ENCODE assay signal across 27 cellular contexts in genomic region chr22:49303061-49303735, GRCh38.
DNase-seq lines count a peak whose midpoint lies in the region; ATAC-seq, FAIRE-seq and TF ChIP-seq lines count a peak whose summit lies in the region.
"Had no signal": no experiment of that assay in that cellular context is flagged by ENCODE, and none has a peak within 500 bp of the region (broad histone marks: within the 10 kb centered on the region; RNA-seq: fewer than 3 reads in every experiment).

No MANE protein-coding gene starts in this region.

- peak overlapping the region; percentile 61; the same call in 1 of the 2 replicates for H2BK20ac ChIP-seq in H1 (ENCODE audit: low read length)

- H3F3A ChIP-seq in SK-N-SH (replicated peaks; ENCODE audit: insufficient read depth) = no peaks in the 10 kb centered on the region

- H3K4me1 Mint-ChIP-seq in nephron progenitor cell = peaks cover 23% of the 10 kb centered on the region
- H3K4me1 Mint-ChIP-seq: stimulated activated memory B cell treated with anti-CD40 and anti-IgM and Interleukin-4, amounts not matched to agents 10 μg/mL and 1 μg/mL and 100 μg/mL, for 72 hours had no signal

- H3K9me3 Mint-ChIP-seq in nephron progenitor cell = no peaks in the 10 kb centered on the region
- H3K9me3 Mint-ChIP-seq: activated naive CD8-positive, alpha-beta T cell treated with anti-CD3 and anti-CD28 coated beads, Interleukin-2, amount 10 ng/mL, durations not matched to agents 7 days and 5 days; activated T-helper 1 cell treated with anti-CD3 and anti-CD28 coated beads, Interleukin-12 subunit alpha, Interleukin-12 subunit beta, Interleukin-2, Interleukin-4 antibody, amounts not matched to agents 30 ng/mL and 10 ng/mL and 1 ng/mL, durations not matched to agents 14 hours and 24 hours and 36 hours had no signal

- H2BK5ac ChIP-seq in H1 (ENCODE audit: low read depth, low read length) = peak overlapping the region; percentile 32; the same call in 1 of the 2 replicates

- no peak overlapping the region for H3K4me2 ChIP-seq in H1 (ENCODE audit: insufficient read depth in 1 of 2, low read depth in 2 of 2, low read length in 2 of 2)
- H3K4me2 ChIP-seq in SK-N-SH = no peak overlapping the region

- FAIRE-seq in H1 (lab: Jason Lieb, UNC) = no peak
- FAIRE-seq: endometrium had no signal

- H2AFZ ChIP-seq in H1 (ENCODE audit: low read length) = no peak overlapping the region
- no peak overlapping the region for H2AFZ ChIP-seq in SK-N-SH (ENCODE audit: low read depth)

- TF ChIP-seq RAD21 in H1 (IDR thresholded peaks at IDR 0.05 in 1 of 2, conservative IDR thresholded peaks at IDR 0.05 in 1 of 2; ENCODE audit: low read depth in 2 of 2, low read length in 2 of 2) (no peak), SK-N-SH (IDR thresholded peaks at IDR 0.05; ENCODE audit: low read length) (no peak)

- peak; percentile 2 for DNase-seq in activated CD4-positive, CD25-positive, alpha-beta regulatory T cell treated with anti-CD3 and anti-CD28 coated beads, Interleukin-2, amount 50 U/mL, for 72 hours
- DNase-seq in D341Med (ENCODE audit: low spot score) (peak; percentile 4), H1 (ENCODE audit: low read depth in 1 of 2, low spot score in 2 of 2) (peak in 1 of 2 experiments; percentile 28), sciatic nerve (ENCODE audit: low spot score) (peak; percentile 42), nephron progenitor cell (no peak), SK-N-SH (no peak), SW480 (ENCODE audit: low spot score) (no peak)
- DNase-seq: 8988T; activated CD4-positive, alpha-beta T cell treated with anti-CD3 and anti-CD28 coated beads, Interleukin-2, amount 50 U/mL, for 48 hours; activated naive CD8-positive, alpha-beta T cell treated with anti-CD3 and anti-CD28 coated beads, Interleukin-2, amount 10 ng/mL, durations not matched to agents 7 days and 5 days; COR-L47; heart right ventricle; Kasumi-1; lower lobe of right lung; NCI-H1048; NCI-H187 treated with DMSO at 0.1 percent for 48 hours; NK-92 treated with Interleukin-12 subunit alpha and Interleukin-12 subunit beta, amount 100 ng/mL, for 24 hours; SJCRH30; T-helper 2 cell; thyroid gland had no signal

- intact Hi-C loops in sciatic nerve (cut with DNase I) = loop anchor here (5.0 kb wide), 1 partner anchor 726 kb away; no protein-coding TSS in a partner anchor

- no peak overlapping the region for H3K27ac Mint-ChIP-seq in nephron progenitor cell
- H3K27ac Mint-ChIP-seq: activated naive CD8-positive, alpha-beta T cell treated with anti-CD3 and anti-CD28 coated beads, Interleukin-2, amount 10 ng/mL, durations not matched to agents 7 days and 5 days; activated T-helper 1 cell treated with anti-CD3 and anti-CD28 coated beads, Interleukin-12 subunit alpha, Interleukin-12 subunit beta, Interleukin-2, Interleukin-4 antibody, amounts not matched to agents 30 ng/mL and 10 ng/mL and 1 ng/mL, durations not matched to agents 14 hours and 24 hours and 36 hours; stimulated activated memory B cell treated with anti-CD40 and anti-IgM and Interleukin-4, amounts not matched to agents 10 μg/mL and 1 μg/mL and 100 μg/mL, for 72 hours had no signal

- H4K20me1 ChIP-seq in H1 (replicated peaks in 1 of 2; ENCODE audit: control insufficient read depth in 1 of 2, insufficient read depth in 2 of 2, low read length in 2 of 2) = peaks cover 0 to 2% of the 10 kb centered on the region in 2 experiments
- H4K20me1 ChIP-seq in SK-N-SH (ENCODE audit: insufficient read depth) = no peaks in the 10 kb centered on the region

- no peak overlapping the region for H4K5ac ChIP-seq in H1 (ENCODE audit: insufficient read length, low read depth, low read length)

- H3K79me2 ChIP-seq in H1 (ENCODE audit: control insufficient read depth in 1 of 2, insufficient read depth in 2 of 2, low read length in 2 of 2) (no peaks in the 10 kb centered on the region), SK-N-SH (ENCODE audit: insufficient read depth) (no peaks in the 10 kb centered on the region)

- CTCF ChIA-PET in H1 (lab: Charles Lee; ENCODE audit: partially characterized antibody) (interaction anchor here (1.2 to 5.7 kb wide), 2 partner anchors 258 to 359 kb away, joined by 3 to 95 read pairs; no protein-coding TSS in a partner anchor), SK-N-SH (lab: Yijun Ruan, JAX) (interaction anchor here (5.2 kb wide), 1 partner anchor 258 kb away, joined by 103 read pairs; no protein-coding TSS in a partner anchor)

- H2BK12ac ChIP-seq in H1 (ENCODE audit: low read depth, low read length) = peak overlapping the region; percentile 45; the same call in 1 of the 2 replicates

- no peak overlapping the region for H3K4me3 Mint-ChIP-seq in nephron progenitor cell
- H3K4me3 Mint-ChIP-seq: activated naive CD8-positive, alpha-beta T cell treated with anti-CD3 and anti-CD28 coated beads, Interleukin-2, amount 10 ng/mL, durations not matched to agents 7 days and 5 days; activated T-helper 1 cell treated with anti-CD3 and anti-CD28 coated beads, Interleukin-12 subunit alpha, Interleukin-12 subunit beta, Interleukin-2, Interleukin-4 antibody, amounts not matched to agents 30 ng/mL and 10 ng/mL and 1 ng/mL, durations not matched to agents 14 hours and 24 hours and 36 hours; stimulated activated memory B cell treated with anti-CD40 and anti-IgM and Interleukin-4, amounts not matched to agents 10 μg/mL and 1 μg/mL and 100 μg/mL, for 72 hours had no signal

- H3K23ac ChIP-seq in H1 (ENCODE audit: insufficient read length) = no peak overlapping the region

- POLR2A ChIA-PET in H1 (lab: Charles Lee; ENCODE audit: partially characterized antibody) (no interaction called here), SK-N-SH (lab: Yijun Ruan, JAX) (no interaction called here)

- H3K4me3 ChIP-seq in H1 (ENCODE audit: extremely low read depth in 1 of 4, insufficient read depth in 2 of 4, low read depth in 3 of 4, low read length in 4 of 4) = no peak overlapping the region
- H3K4me3 ChIP-seq in SK-N-SH (ENCODE audit: low read depth in 2 of 2, low read length in 1 of 2) = no peak overlapping the region
- H3K4me3 ChIP-seq: colonic mucosa, heart right ventricle, lower lobe of right lung, ovary, SJCRH30, thyroid gland had no signal

- H3K9ac ChIP-seq in H1 (replicated peaks in 1 of 4; ENCODE audit: extremely low read depth in 1 of 4, low read depth in 3 of 4, low read length in 3 of 4) = no peak overlapping the region
- H3K9ac ChIP-seq in SK-N-SH = no peak overlapping the region

- no peak overlapping the region; the same call in 1 of the 2 replicates for H4K8ac ChIP-seq in H1 (ENCODE audit: extremely low read depth, insufficient read depth, low read length)

- peak overlapping the region; percentile 85 for H4K91ac ChIP-seq in H1 (replicated peaks; ENCODE audit: insufficient read length, low read length)

- H3K36me3 Mint-ChIP-seq in nephron progenitor cell (ENCODE audit: low read depth) = no peaks in the 10 kb centered on the region
- H3K36me3 Mint-ChIP-seq: activated naive CD8-positive, alpha-beta T cell treated with anti-CD3 and anti-CD28 coated beads, Interleukin-2, amount 10 ng/mL, durations not matched to agents 7 days and 5 days; stimulated activated memory B cell treated with anti-CD40 and anti-IgM and Interleukin-4, amounts not matched to agents 10 μg/mL and 1 μg/mL and 100 μg/mL, for 72 hours had no signal

- no peaks in the 10 kb centered on the region; the same call in 1 of the 2 replicates for H3K23me2 ChIP-seq in H1 (ENCODE audit: low read depth, low read length)

- H3K9me3 ChIP-seq in H1 (ENCODE audit: insufficient read depth in 2 of 2, low read depth in 1 of 2, low read length in 1 of 2) = no peaks in the 10 kb centered on the region
- H3K9me3 ChIP-seq in SK-N-SH = no peaks in the 10 kb centered on the region
- H3K9me3 ChIP-seq: colonic mucosa, heart right ventricle, lower lobe of right lung, ovary, SJCRH30, thyroid gland had no signal

- no peak overlapping the region for H2BK120ac ChIP-seq in H1 (replicated peaks; ENCODE audit: low read depth, low read length)

- no peak for ATAC-seq in activated CD4-positive, CD25-positive, alpha-beta regulatory T cell treated with anti-CD3 and anti-CD28 coated beads, Interleukin-2, amount 50 U/mL, for 24 hours
- ATAC-seq in sciatic nerve = no peak
- ATAC-seq: lower lobe of right lung; Panc1; stimulated activated memory B cell treated with anti-CD40 and anti-IgM and Interleukin-4, amounts not matched to agents 10 μg/mL and 1 μg/mL and 100 μg/mL, for 72 hours had no signal

- peak overlapping the region; percentile 92; the same call in 1 of the 2 replicates for H2BK15ac ChIP-seq in H1 (ENCODE audit: low read length)

- H3K36me3 ChIP-seq in H1 (ENCODE audit: control insufficient read depth in 2 of 4, insufficient read depth in 4 of 4, low read length in 3 of 4) (no peaks in the 10 kb centered on the region), SK-N-SH (replicated peaks in 1 of 2; ENCODE audit: control insufficient read depth in 1 of 2, insufficient read depth in 2 of 2, low read length in 1 of 2) (no peaks in the 10 kb centered on the region)
- H3K36me3 ChIP-seq: colonic mucosa, heart right ventricle, lower lobe of right lung, ovary, SJCRH30, thyroid gland had no signal

- H3K79me1 ChIP-seq in H1 (ENCODE audit: low read depth, low read length) = no peaks in the 10 kb centered on the region

- no peak overlapping the region for H3K14ac ChIP-seq in H1 (ENCODE audit: insufficient read length)

- TF ChIP-seq EP300 in H1 (IDR thresholded peaks at IDR 0.05; ENCODE audit: borderline replicate concordance in 1 of 2, low read depth in 2 of 2, low read length in 2 of 2) (no peak), SK-N-SH (IDR thresholded peaks at IDR 0.05; ENCODE audit: borderline replicate concordance in 1 of 2, low read depth in 1 of 2, low read length in 1 of 2) (no peak)

- peaks cover 16% of the 10 kb centered on the region for H3K27me3 Mint-ChIP-seq in nephron progenitor cell (ENCODE audit: low read depth, poor library complexity)

- TF ChIP-seq CTCF in H1 (IDR thresholded peaks at IDR 0.05; ENCODE audit: control extremely low read depth in 1 of 3, insufficient read depth in 1 of 3, low read depth in 1 of 3, low read length in 3 of 3) (no peak), nephron progenitor cell (IDR thresholded peaks at IDR 0.05) (no peak), SK-N-SH (IDR thresholded peaks at IDR 0.05) (no peak)

- no peak overlapping the region for H3K56ac ChIP-seq in H1 (replicated peaks; ENCODE audit: insufficient read length, low read depth, low read length)

- no peaks in the 10 kb centered on the region for H3K9me2 ChIP-seq in SK-N-SH

- WGBS in H1 (ENCODE audit: extremely low coverage in 1 of 2, insufficient coverage in 1 of 2, insufficient read length in 1 of 2, insufficient replicate concordance in 2 of 2, low coverage in 1 of 2, low lambda C conversion rate in 2 of 2, missing lambda C conversion rate in 1 of 2), 2 experiments = 92% methylated on average over 17 of the region's 17 CpGs; no CpG with 5 or more reads in 1 of the 2 experiments
- 27% methylated on average over 11 of the region's 17 CpGs for WGBS in SK-N-SH (ENCODE audit: low lambda C conversion rate)

- peaks cover 0 to 4% (median 2%) of the 10 kb centered on the region in 4 experiments; a peak in 4 of 7 replicates for H3K4me1 ChIP-seq in H1 (replicated peaks in 1 of 4; ENCODE audit: control insufficient read depth in 3 of 4, insufficient read depth in 4 of 4, low read length in 3 of 4)
- H3K4me1 ChIP-seq in SK-N-SH (ENCODE audit: control insufficient read depth in 1 of 2, insufficient read depth in 2 of 2, low read depth in 1 of 2, low read length in 1 of 2) = peaks cover 0 to 18% of the 10 kb centered on the region in 2 experiments; a peak in 1 of 4 replicates
- H3K4me1 ChIP-seq: colonic mucosa, heart right ventricle, lower lobe of right lung, SJCRH30 had no signal

- H2AK5ac ChIP-seq in H1 (ENCODE audit: low read depth, low read length) = 0 out of 2 replicates have a peak overlapping the region, but pooled peaks have one; percentile 75

- TF ChIP-seq POLR2A in H1 (IDR thresholded peaks at IDR 0.05; ENCODE audit: control extremely low read depth in 1 of 2, low read depth in 2 of 2, low read length in 2 of 2) = no peak

- H3K27me3 ChIP-seq in H1 (replicated peaks in 1 of 4; ENCODE audit: control insufficient read depth in 3 of 4, extremely low read depth in 1 of 4, insufficient read depth in 3 of 4, low read length in 3 of 4) (no peaks in the 10 kb centered on the region; a peak in 1 of 7 replicates), SK-N-SH (ENCODE audit: insufficient read depth) (no peaks in the 10 kb centered on the region; the same call in 1 of the 2 replicates)
- H3K27me3 ChIP-seq: colonic mucosa, ovary, thyroid gland had no signal

- H3K4ac ChIP-seq in H1 (replicated peaks; ENCODE audit: insufficient read length, low read depth, low read length) = no peak overlapping the region

- H3K18ac ChIP-seq in H1 (ENCODE audit: extremely low read depth, low read length) = no peak overlapping the region; the same call in 1 of the 2 replicates

- H3K27ac ChIP-seq in H1 (ENCODE audit: low read depth, low read length) (no peak overlapping the region), SK-N-SH (ENCODE audit: low read depth in 2 of 2, low read length in 1 of 2) (no peak overlapping the region; a peak in 1 of 4 replicates)
- H3K27ac ChIP-seq: colonic mucosa, heart right ventricle, lower lobe of right lung, ovary, SJCRH30, thyroid gland had no signal

Comparison
In these comparisons a context has a peak if more than half of its experiments do, and no peak if none do; other contexts are left out.
1. DNase-seq: peak in activated CD4-positive, CD25-positive, alpha-beta regulatory T cell treated with anti-CD3 and anti-CD28 coated beads, Interleukin-2, amount 50 U/mL, for 72 hours (single experiment), D341Med (single experiment) and sciatic nerve (single experiment); none in nephron progenitor cell (single experiment), SK-N-SH (single experiment) and SW480 (single experiment).